In the genomic region with DNA sequence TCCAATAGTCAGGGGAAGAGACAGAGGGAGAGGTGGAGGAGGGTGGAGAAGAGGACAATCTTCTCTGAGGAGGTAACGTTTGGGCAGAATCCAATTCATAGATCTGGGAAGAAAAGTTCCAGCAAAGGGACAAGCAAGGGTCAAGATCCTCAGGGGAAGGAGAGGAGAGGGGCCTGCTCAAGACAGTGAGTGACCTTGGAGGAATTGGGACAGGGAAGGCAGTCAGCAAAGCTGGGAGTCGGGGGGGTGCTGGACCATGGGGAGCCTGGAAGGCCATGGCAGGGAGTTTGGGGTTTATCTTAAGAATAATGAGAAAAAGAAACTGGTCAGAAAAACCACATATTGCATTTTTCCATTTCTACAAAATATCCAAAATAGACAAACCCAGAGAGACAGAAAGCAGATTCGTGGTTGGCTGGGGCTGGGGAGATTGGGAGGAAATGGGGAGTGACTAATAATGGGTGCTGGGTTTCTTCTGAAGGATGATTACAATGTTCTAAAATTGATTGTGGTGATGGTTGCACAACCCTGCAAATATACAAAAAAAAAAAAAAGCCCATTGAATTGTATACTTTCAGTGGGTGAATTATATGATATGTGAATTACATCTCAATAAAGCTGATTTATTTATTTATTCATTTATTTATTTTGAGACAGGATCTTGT, we compare ENCODE assay signal across 11 cellular contexts. TPM values are rescaled to one million over a fixed set of nuclear protein-coding genes. Genes with fewer than 3 reads are reported as not detected.
DNase-seq lines count a peak whose midpoint lies in the region; ATAC-seq and TF ChIP-seq lines count a peak whose summit lies in the region.
"Had no signal": no experiment of that assay in that cellular context is flagged by ENCODE, and none has a peak within 500 bp of the region (broad histone marks: within the 10 kb centered on the region; RNA-seq: fewer than 3 reads in every experiment).

No MANE protein-coding gene starts in this region.

- H3K27ac ChIP-seq in upper lobe of left lung, result no peak overlapping the region
- H3K27ac ChIP-seq: SJCRH30 had no signal

- no peaks in the 10 kb centered on the region for H3K9me3 Mint-ChIP-seq in activated naive CD8-positive, alpha-beta T cell treated with anti-CD3 and anti-CD28 coated beads, Interleukin-2, amount 10 ng/mL, durations not matched to agents 7 days and 5 days

- TF ChIP-seq CTCF in upper lobe of left lung (IDR thresholded peaks at IDR 0.05), result no peak

- no peaks in the 10 kb centered on the region for H3K27me3 Mint-ChIP-seq in activated naive CD8-positive, alpha-beta T cell treated with anti-CD3 and anti-CD28 coated beads, Interleukin-2, amount 10 ng/mL, durations not matched to agents 7 days and 5 days

- H3K9me3 ChIP-seq in upper lobe of left lung, result no peaks in the 10 kb centered on the region
- H3K9me3 ChIP-seq: mucosa of descending colon, SJCRH30 had no signal

- TF ChIP-seq POLR2A in upper lobe of left lung (IDR thresholded peaks at IDR 0.05), result no peak

- H3K36me3 Mint-ChIP-seq in activated naive CD8-positive, alpha-beta T cell treated with anti-CD3 and anti-CD28 coated beads, Interleukin-2, amount 10 ng/mL, durations not matched to agents 7 days and 5 days, result peaks cover 10% of the 10 kb centered on the region

- ATAC-seq in activated naive CD8-positive, alpha-beta T cell treated with anti-CD3 and anti-CD28 coated beads, Interleukin-2, amount 10 ng/mL, durations not matched to agents 7 days and 5 days (ENCODE audit: low read depth), result no peak
- no peak for ATAC-seq in HG03457 (IDR thresholded peaks at IDR 0.05; ENCODE audit: unreplicated experiment)
- no peak for ATAC-seq in HG02870 (IDR thresholded peaks at IDR 0.05; ENCODE audit: unreplicated experiment)
- no peak for ATAC-seq in upper lobe of left lung (ENCODE audit: low FRiP score in 2 of 2)
- ATAC-seq: mucosa of descending colon had no signal

- peak overlapping the region; percentile 68 for H3K27ac Mint-ChIP-seq in activated naive CD8-positive, alpha-beta T cell treated with anti-CD3 and anti-CD28 coated beads, Interleukin-2, amount 10 ng/mL, durations not matched to agents 7 days and 5 days

- peak overlapping the region; percentile 6 for H3K4me3 Mint-ChIP-seq in activated naive CD8-positive, alpha-beta T cell treated with anti-CD3 and anti-CD28 coated beads, Interleukin-2, amount 10 ng/mL, durations not matched to agents 7 days and 5 days

- WGBS in upper lobe of left lung, 2 donors, result 78 to 81% methylated on average over 3 of the region's 3 CpGs

- POLR2A ChIA-PET in activated naive CD8-positive, alpha-beta T cell treated with anti-CD3 and anti-CD28 coated beads, Interleukin-2, amount 10 ng/mL, durations not matched to agents 7 days and 5 days (lab: Charles Lee), result no interaction called here

- H3K27me3 ChIP-seq in upper lobe of left lung, result no peaks in the 10 kb centered on the region
- H3K27me3 ChIP-seq: SJCRH30 had no signal

- H3K36me3 ChIP-seq in upper lobe of left lung, result no peaks in the 10 kb centered on the region
- H3K36me3 ChIP-seq: SJCRH30 had no signal

- H3K4me3 ChIP-seq in upper lobe of left lung, result no peak overlapping the region
- H3K4me3 ChIP-seq: mucosa of descending colon, SJCRH30, skin epidermis had no signal

- peaks cover 9 to 26% (median 16%) of the 10 kb centered on the region in 4 donors for H3K4me1 ChIP-seq in upper lobe of left lung

- no peak for TF ChIP-seq EP300 in upper lobe of left lung (IDR thresholded peaks at IDR 0.05)

- H3K4me1 Mint-ChIP-seq in activated naive CD8-positive, alpha-beta T cell treated with anti-CD3 and anti-CD28 coated beads, Interleukin-2, amount 10 ng/mL, durations not matched to agents 7 days and 5 days, result peaks cover 33% of the 10 kb centered on the region

- DNase-seq in ELR (ENCODE audit: low read depth) (peak; percentile 58), HT1080 (ENCODE audit: low read depth) (peak; percentile 42), mesenteric fat pad (ENCODE audit: low spot score) (peak; percentile 35), HT-29 (ENCODE audit: low spot score) (no peak), upper lobe of left lung (no peak)
- DNase-seq in activated naive CD8-positive, alpha-beta T cell treated with anti-CD3 and anti-CD28 coated beads, Interleukin-2, amount 10 ng/mL, durations not matched to agents 7 days and 5 days, result no peak
- DNase-seq: mucosa of descending colon, SJCRH30 had no signal

RNA-seq across cellular contexts. Expression of gene SRP14, which starts 19.6 kb away (rescaled TPM):
- 314 and 330 TPM in 2 replicates for total RNA-seq in HT1080 (2014; rRNA removed; shearing (Covaris generic))
- polyA plus RNA-seq in HT1080 (2015; cell fraction: cytosol; rRNA removed), result 352 and 376 TPM in 2 replicates
- polyA plus RNA-seq in HT1080 (2015; cell fraction: nucleus; rRNA removed), result 166 and 170 TPM in 2 replicates
- 100 to 1,000 TPM; 155 to 170 TPM for total RNA-seq in activated naive CD8-positive, alpha-beta T cell treated with anti-CD3 and anti-CD28 coated beads, Interleukin-2, amount 10 ng/mL, durations not matched to agents 7 days and 5 days
- total RNA-seq in mesenteric fat pad (168 TPM), upper lobe of left lung (100 to 1,000 TPM in 5 of 6 donors, 10 to 100 TPM in 1; 55.5 to 342 (median 191) TPM)
- total RNA-seq in HT-29 (2014; rRNA removed; shearing (Covaris generic)), result 245 and 295 TPM in 2 replicates

RNA-seq across cellular contexts. Expression of gene BMF, which starts 50.1 kb away (rescaled TPM):
- 0.23 and 0.66 TPM in 2 replicates for total RNA-seq in HT1080 (2014; rRNA removed; shearing (Covaris generic))
- 0.77 and 1.9 TPM in 2 replicates for polyA plus RNA-seq in HT1080 (2015; cell fraction: cytosol; rRNA removed)
- polyA plus RNA-seq in HT1080 (2015; cell fraction: nucleus; rRNA removed), result 2.9 and 4.1 TPM in 2 replicates
- 10 to 100 TPM; 20.6 to 24.6 TPM for total RNA-seq in activated naive CD8-positive, alpha-beta T cell treated with anti-CD3 and anti-CD28 coated beads, Interleukin-2, amount 10 ng/mL, durations not matched to agents 7 days and 5 days
- total RNA-seq in mesenteric fat pad, result 4.0 TPM
- 11.6 and 15.4 TPM in 2 replicates for total RNA-seq in HT-29 (2014; rRNA removed; shearing (Covaris generic))
- total RNA-seq in upper lobe of left lung, result 100 to 1,000 TPM in 1 of 6 donors, 10 to 100 TPM in 4, 1 to 10 TPM in 1; 9.9 to 118 (median 26.2) TPM

Comparison
In these comparisons a context has a peak if more than half of its experiments do, and no peak if none do; other contexts are left out.
1. DNase-seq: peak in ELR (single experiment), HT1080 (single experiment) and mesenteric fat pad (single experiment); none in activated naive CD8-positive, alpha-beta T cell treated with anti-CD3 and anti-CD28 coated beads, Interleukin-2, amount 10 ng/mL, durations not matched to agents 7 days and 5 days (single experiment), HT-29 (single experiment) and upper lobe of left lung (0 of 2).